8 cellular contexts compared by ENCODE assay signal in the genomic region with DNA sequence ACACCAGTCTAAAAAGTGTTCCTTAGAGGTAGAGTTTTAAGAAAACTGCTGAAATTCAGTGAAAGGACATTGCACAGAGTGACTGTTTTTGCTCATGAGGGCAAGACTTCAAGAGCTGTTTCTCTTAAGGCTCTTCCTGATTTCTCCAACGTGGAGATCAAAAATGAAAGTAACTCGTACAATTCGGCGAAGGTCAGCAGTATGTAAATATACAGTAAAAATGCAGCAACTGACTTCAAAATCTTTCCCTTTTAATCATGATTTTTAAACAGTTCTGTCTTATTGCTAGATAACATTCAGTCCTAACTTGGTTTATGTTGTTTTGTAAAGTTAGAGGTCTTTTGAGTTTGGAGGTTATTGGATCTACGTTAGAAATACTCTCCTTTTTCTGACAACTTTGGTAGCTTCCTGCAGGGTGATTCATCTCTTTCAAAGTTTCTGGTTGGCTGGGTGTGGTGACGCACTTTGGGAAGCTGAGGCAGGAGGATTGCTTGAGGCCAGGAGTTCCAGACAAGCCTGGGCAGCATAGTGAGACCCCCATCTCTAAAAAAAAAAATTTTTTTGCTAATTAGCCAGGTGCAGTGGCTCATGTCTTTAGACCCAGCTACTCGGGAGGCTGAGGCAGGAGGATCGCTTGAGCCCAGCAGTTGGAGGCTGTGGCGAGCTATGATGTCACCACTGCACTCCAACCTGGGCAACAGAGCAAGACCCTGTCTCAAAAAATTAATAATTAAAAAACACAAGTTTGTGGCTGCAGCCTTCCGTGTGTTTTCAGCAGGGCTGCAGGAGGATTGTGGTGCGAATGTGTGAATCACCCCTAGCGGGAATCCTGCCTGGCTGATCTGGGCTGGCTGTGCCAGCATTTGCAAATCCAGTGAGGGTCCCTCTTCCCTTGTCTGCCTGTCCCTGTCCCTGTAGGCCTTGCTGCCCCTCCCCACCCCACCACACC.
DNase-seq lines count a peak whose midpoint lies in the region; ATAC-seq and TF ChIP-seq lines count a peak whose summit lies in the region.

No MANE protein-coding gene starts in this region.

- H3K4me2 ChIP-seq in DND-41 (ENCODE audit: insufficient read depth, low read length) = peak overlapping the region; percentile 77

- H3K9me3 Mint-ChIP-seq in activated naive CD4-positive, alpha-beta T cell treated with anti-CD3 and anti-CD28 coated beads, Interleukin-2, amount 10 ng/mL, durations not matched to agents 7 days and 5 days = no peaks in the 10 kb centered on the region

- H3K36me3 ChIP-seq in DND-41 (ENCODE audit: insufficient read depth, low read length) = peaks cover 54% of the 10 kb centered on the region

- peaks cover 52% of the 10 kb centered on the region for H3K4me1 ChIP-seq in DND-41 (ENCODE audit: insufficient read depth, low read length)

- peak overlapping the region; percentile 98 for H3K27ac Mint-ChIP-seq in activated naive CD4-positive, alpha-beta T cell treated with anti-CD3 and anti-CD28 coated beads, Interleukin-2, amount 10 ng/mL, durations not matched to agents 7 days and 5 days

- ATAC-seq in DND-41 (ENCODE audit: insufficient read depth, low read depth) = peak; percentile 34
- no peak for ATAC-seq in HG03097 (IDR thresholded peaks at IDR 0.05; ENCODE audit: low FRiP score, unreplicated experiment)

- DNase-seq in DND-41 (peak; percentile 49), Kasumi-1 (lab: John Stamatoyannopoulos, UW) (peak; percentile 44 to 54), hepatic stellate cell (ENCODE audit: low spot score) (peak; percentile 72), NCI-H345 treated with DMSO at 0.1 percent for 48 hours (lab: John Stamatoyannopoulos, UW; ENCODE audit: unreplicated experiment) (no peak), GM19238 (ENCODE audit: insufficient read length, low spot score) (no peak)
- peak; percentile 52 for DNase-seq in activated naive CD4-positive, alpha-beta T cell treated with anti-CD3 and anti-CD28 coated beads, Interleukin-2, amount 10 ng/mL, durations not matched to agents 7 days and 5 days
- peak; percentile 41 for DNase-seq in stimulated activated CD8-positive, alpha-beta memory T cell treated with anti-CD3 and anti-CD28 coated beads, Interleukin-4, amount 100 ng/mL, for 48 hours

- H3K27me3 ChIP-seq in DND-41 (ENCODE audit: insufficient read depth, low read length, poor library complexity) = no peaks in the 10 kb centered on the region

- H3K27ac ChIP-seq in DND-41 (ENCODE audit: low read length) = peak overlapping the region; percentile 89

- H3K4me3 Mint-ChIP-seq in activated naive CD4-positive, alpha-beta T cell treated with anti-CD3 and anti-CD28 coated beads, Interleukin-2, amount 10 ng/mL, durations not matched to agents 7 days and 5 days = peak overlapping the region; percentile 81

- H3K4me3 ChIP-seq in DND-41 (ENCODE audit: low read depth in 1 of 2, low read length in 2 of 2) = peak overlapping the region; percentile 26 to 55; a peak in 3 of 4 replicates

- no peaks in the 10 kb centered on the region for H3K27me3 Mint-ChIP-seq in activated naive CD4-positive, alpha-beta T cell treated with anti-CD3 and anti-CD28 coated beads, Interleukin-2, amount 10 ng/mL, durations not matched to agents 7 days and 5 days

- H3K4me1 Mint-ChIP-seq in activated naive CD4-positive, alpha-beta T cell treated with anti-CD3 and anti-CD28 coated beads, Interleukin-2, amount 10 ng/mL, durations not matched to agents 7 days and 5 days = peaks cover 74% of the 10 kb centered on the region

- peak overlapping the region; percentile 60 for H3K9ac ChIP-seq in DND-41 (ENCODE audit: low read depth, low read length)

- H3K79me2 ChIP-seq in DND-41 (ENCODE audit: insufficient read depth, low read length) = peaks cover 70% of the 10 kb centered on the region

- CTCF ChIA-PET in activated naive CD4-positive, alpha-beta T cell treated with anti-CD3 and anti-CD28 coated beads, Interleukin-2, amount 10 ng/mL, durations not matched to agents 7 days and 5 days (lab: Charles Lee) = interaction anchor here (0.7 to 1.6 kb wide), 3 partner anchors 11 to 135 kb away, joined by 3 to 6 read pairs (median 5); no protein-coding TSS in a partner anchor

- 0 out of 2 replicates have a peak overlapping the region, but pooled peaks have one; percentile 58 for H2AFZ ChIP-seq in DND-41 (ENCODE audit: low read depth, low read length)

- H3K9me3 ChIP-seq in DND-41 (ENCODE audit: insufficient read depth, low read length, severe bottlenecking) = no peaks in the 10 kb centered on the region

- H4K20me1 ChIP-seq in DND-41 (ENCODE audit: insufficient read depth, low read length) = peaks cover 39% of the 10 kb centered on the region

- peaks cover 49% of the 10 kb centered on the region for H3K36me3 Mint-ChIP-seq in activated naive CD4-positive, alpha-beta T cell treated with anti-CD3 and anti-CD28 coated beads, Interleukin-2, amount 10 ng/mL, durations not matched to agents 7 days and 5 days

- TF ChIP-seq CTCF in DND-41 (IDR thresholded peaks at IDR 0.05; ENCODE audit: borderline replicate concordance, extremely low read depth, low read length, poor library complexity, severe bottlenecking) = no peak

Comparison
In these comparisons a context has a peak if more than half of its experiments do, and no peak if none do; other contexts are left out.
1. DNase-seq: peak in DND-41 (single experiment), Kasumi-1 (2 of 2), activated naive CD4-positive, alpha-beta T cell treated with anti-CD3 and anti-CD28 coated beads, Interleukin-2, amount 10 ng/mL, durations not matched to agents 7 days and 5 days (single experiment), hepatic stellate cell (single experiment) and stimulated activated CD8-positive, alpha-beta memory T cell treated with anti-CD3 and anti-CD28 coated beads, Interleukin-4, amount 100 ng/mL, for 48 hours (single experiment); none in NCI-H345 treated with DMSO at 0.1 percent for 48 hours (single experiment) and GM19238 (single experiment).